In the genomic region with DNA sequence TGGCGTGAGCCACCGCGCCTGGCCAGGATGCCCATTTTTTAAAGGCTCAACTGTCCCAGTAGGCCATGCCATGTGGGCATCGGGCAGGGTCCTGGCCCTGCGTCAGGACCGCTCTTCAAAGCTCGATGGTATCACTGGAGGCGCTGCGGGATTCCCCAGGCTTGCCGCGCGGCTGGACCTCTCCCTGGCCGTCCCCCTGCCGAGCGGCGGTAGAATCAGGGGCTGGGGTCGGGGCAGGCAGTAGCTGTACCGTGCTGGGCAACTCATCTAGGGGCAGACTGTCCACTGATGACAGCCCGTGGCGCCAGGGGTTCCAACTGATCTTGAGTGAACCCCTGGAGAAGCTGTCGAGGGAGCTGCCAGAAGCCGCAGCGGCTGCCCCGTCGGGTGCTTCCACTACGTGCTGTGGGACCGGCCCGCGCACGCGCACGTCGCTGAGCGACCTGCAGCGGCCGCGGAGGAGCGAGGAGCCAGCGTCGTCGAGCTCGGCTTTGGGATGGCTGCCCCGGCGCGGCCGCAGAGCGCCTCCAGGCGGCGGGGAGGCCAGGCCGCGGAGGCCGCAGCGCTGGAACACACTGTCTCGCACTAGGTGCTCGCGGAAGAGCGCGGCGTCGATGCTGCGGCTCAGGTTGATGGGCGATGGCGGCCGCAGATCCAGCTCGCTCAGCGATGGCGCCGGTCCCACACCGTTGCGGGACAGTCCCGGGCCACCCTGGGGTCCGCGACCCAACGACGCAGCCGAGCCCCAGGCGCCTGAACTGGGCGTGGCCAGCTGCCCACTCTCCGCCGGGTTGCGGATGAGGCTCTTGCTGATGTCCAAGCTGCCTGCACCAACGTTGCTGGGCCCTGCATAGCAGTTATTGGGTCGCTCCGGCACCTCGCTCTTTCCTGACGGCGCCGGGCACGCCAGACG, we compare ENCODE assay signal across 8 cellular contexts. TPM values are rescaled to one million over a fixed set of nuclear protein-coding genes. Genes with fewer than 3 reads are reported as not detected.
DNase-seq lines count a peak whose midpoint lies in the region; ATAC-seq and TF ChIP-seq lines count a peak whose summit lies in the region.

No MANE protein-coding gene starts in this region.

- no peaks in the 10 kb centered on the region for H3K27me3 ChIP-seq in thyroid gland

- peak overlapping the region; percentile 36 to 71 (median 68) for H3K4me3 ChIP-seq in thyroid gland (replicated peaks in 1 of 3)

- no peaks in the 10 kb centered on the region for H3K9me3 ChIP-seq in thyroid gland

- peaks cover 2 to 5% of the 10 kb centered on the region in 2 donors for H3K36me3 ChIP-seq in thyroid gland

- TF ChIP-seq CTCF in GM12873 (IDR thresholded peaks at IDR 0.05; ENCODE audit: insufficient read depth, low read depth, low read length, missing control alignments): peak; percentile 26
- peak in 5 of 6 experiments; percentile 18 to 86 (median 74) for TF ChIP-seq CTCF in thyroid gland (IDR thresholded peaks at IDR 0.05)

- DNase-seq in Kasumi-1 (lab: John Stamatoyannopoulos, UW): peak; percentile 85 to 87
- DNase-seq in T-helper 2 cell: peak; percentile 71 to 92 (median 77)
- DNase-seq in amygdala (lab: John Stamatoyannopoulos, UW): peak in 52 of 56 donors; percentile 19 to 86 (median 68)
- DNase-seq in left cardiac atrium: peak; percentile 93
- peak; percentile 68 to 97 (median 74) for DNase-seq in posterior cingulate gyrus
- peak; percentile 91 to 92 for DNase-seq in thyroid gland

- ATAC-seq in left cardiac atrium (peak; percentile 87 to 89), GM21825 (IDR thresholded peaks at IDR 0.05; ENCODE audit: unreplicated experiment) (no peak)

- peak overlapping the region; percentile 70 to 90 (median 77) for H3K27ac ChIP-seq in thyroid gland

- H3K4me1 ChIP-seq in thyroid gland: peaks cover 12 to 17% of the 10 kb centered on the region in 2 donors

- WGBS in thyroid gland, 2 donors: 5 to 24% methylated on average over 4 to 32 of the region's 90 CpGs

- intact Hi-C loops in left cardiac atrium (cut with DNase I) (no loop called here), posterior cingulate gyrus (cut with DNase I) (loop anchor here (1.0 kb wide), 1 partner anchor 56 kb away; the partner anchor contains the start of gene JAGN1), thyroid gland (cut with DNase I) (loop anchor here (10.0 kb wide), 1 partner anchor 78 kb away; the partner anchor contains the start of gene FANCD2)

- peak in 1 of 2 donors; percentile 72 for TF ChIP-seq POLR2A in thyroid gland (IDR thresholded peaks at IDR 0.05)

RNA-seq across cellular contexts. Expression of gene PRRT3, which starts 5.8 kb away (rescaled TPM):
- total RNA-seq in left cardiac atrium (1 to 10 TPM in 1 of 2 donors, under 1 TPM in 1; 0.97 to 1.4 TPM), thyroid gland (1 to 10 TPM; 2.8 to 8.5 (median 6.6) TPM)

RNA-seq across cellular contexts. Expression of gene CRELD1, which starts 12.7 kb away (rescaled TPM):
- total RNA-seq in left cardiac atrium (10 to 100 TPM; 47.4 to 59.8 TPM), thyroid gland (100 to 1,000 TPM in 2 of 4 donors, 10 to 100 TPM in 2; 57.3 to 192 (median 96.7) TPM)

RNA-seq across cellular contexts. Expression of gene IL17RC, which starts 29.5 kb away (rescaled TPM):
- total RNA-seq in left cardiac atrium (10 to 100 TPM; 33.2 to 34.6 TPM), thyroid gland (10 to 100 TPM; 64.2 to 70.2 (median 68.0) TPM)

RNA-seq across cellular contexts. Expression of gene EMC3, which starts 40.3 kb away (rescaled TPM):
- total RNA-seq in left cardiac atrium (10 to 100 TPM; 80.0 to 86.7 TPM), thyroid gland (100 to 1,000 TPM in 2 of 4 donors, 10 to 100 TPM in 2; 53.1 to 160 (median 117) TPM)

RNA-seq across cellular contexts. Expression of gene IL17RE, which starts 43.7 kb away (rescaled TPM):
- 1 to 10 TPM; 1.8 to 2.2 TPM for total RNA-seq in left cardiac atrium
- total RNA-seq in thyroid gland: 1 to 10 TPM; 3.7 to 8.1 (median 6.7) TPM

Comparison
In these comparisons a context has a peak if more than half of its experiments do, and no peak if none do; other contexts are left out.
1. intact Hi-C loops: an anchor here in posterior cingulate gyrus (1.0 kb wide) and thyroid gland (10.0 kb wide); none called in left cardiac atrium.